Comparison of ENCODE assay signal across 9 cellular contexts in genomic region chr22:35399114-35399677, GRCh38. TPM values are rescaled to one million over a fixed set of nuclear protein-coding genes. Genes with fewer than 3 reads are reported as not detected.
DNase-seq lines count a peak whose midpoint lies in the region; ATAC-seq and TF ChIP-seq lines count a peak whose summit lies in the region.
"Had no signal": no experiment of that assay in that cellular context is flagged by ENCODE, and none has a peak within 500 bp of the region (broad histone marks: within the 10 kb centered on the region; RNA-seq: fewer than 3 reads in every experiment).

No MANE protein-coding gene starts in this region.

- DNase-seq in heart right ventricle (no peak), Right ventricle myocardium superior (no peak), SW480 (ENCODE audit: low spot score) (no peak), NCI-H526 treated with DMSO at 0.1 percent for 48 hours (lab: John Stamatoyannopoulos, UW) (no peak), hepatic stellate cell (ENCODE audit: low spot score) (no peak)
- DNase-seq in activated T-cell treated with anti-CD3 and anti-CD28 coated beads, Interleukin-2, amount 50 U/mL, for 72 hours, result peak in 1 of 2 donors; percentile 34

- H3K27ac Mint-ChIP-seq in activated T-cell treated with anti-CD3 and anti-CD28 coated beads, Interleukin-2, amount 50 U/mL, for 72 hours, result peak overlapping the region; percentile 99

- H3K4me1 ChIP-seq in heart right ventricle (peaks cover 0 to 40% (median 11%) of the 10 kb centered on the region in 9 donors), subcutaneous abdominal adipose tissue (ENCODE audit: control insufficient read depth in 5 of 5, insufficient read depth in 5 of 5, low read length in 5 of 5) (peaks cover 0 to 27% (median 21%) of the 10 kb centered on the region in 5 donors)

- WGBS in heart right ventricle, 2 donors, result 79 to 80% methylated on average over 24 of the region's 24 CpGs

- H3K27me3 Mint-ChIP-seq in activated T-cell treated with anti-CD3 and anti-CD28 coated beads, Interleukin-2, amount 50 U/mL, for 72 hours (ENCODE audit: low read depth), result no peaks in the 10 kb centered on the region

- TF ChIP-seq CTCF in heart right ventricle (IDR thresholded peaks at IDR 0.05), result no peak

- peaks cover 15 to 26% of the 10 kb centered on the region in 2 donors for H3K36me3 Mint-ChIP-seq in activated T-cell treated with anti-CD3 and anti-CD28 coated beads, Interleukin-2, amount 50 U/mL, for 72 hours (ENCODE audit: insufficient read depth in 2 of 2)

- no peaks in the 10 kb centered on the region for H3K9me3 ChIP-seq in heart right ventricle
- no peaks in the 10 kb centered on the region for H3K9me3 ChIP-seq in iPS-18c (ENCODE audit: control insufficient read depth, insufficient read depth, low read length)
- H3K9me3 ChIP-seq in subcutaneous abdominal adipose tissue (ENCODE audit: control insufficient read depth in 5 of 5, low read length in 5 of 5), result no peaks in the 10 kb centered on the region

- peak overlapping the region in 3 of 5 donors; percentile 59 to 63 (median 62) for H3K9ac ChIP-seq in subcutaneous abdominal adipose tissue (ENCODE audit: low read length in 5 of 5)

- H3K36me3 ChIP-seq in heart right ventricle (peaks cover 0 to 33% (median 6%) of the 10 kb centered on the region in 9 donors), subcutaneous abdominal adipose tissue (ENCODE audit: control insufficient read depth in 5 of 5, insufficient read depth in 5 of 5, low read length in 5 of 5) (peaks cover 0 to 15% (median 13%) of the 10 kb centered on the region in 5 donors)

- H3K27ac ChIP-seq in heart right ventricle (peak overlapping the region in 9 of 10 donors; percentile 46 to 88 (median 71)), subcutaneous abdominal adipose tissue (ENCODE audit: low read depth, low read length) (peak overlapping the region; percentile 57)
- H3K27ac ChIP-seq: epithelial cell of prostate had no signal

- no peaks in the 10 kb centered on the region for H3K9me3 Mint-ChIP-seq in activated T-cell treated with anti-CD3 and anti-CD28 coated beads, Interleukin-2, amount 50 U/mL, for 72 hours

- intact Hi-C loops in heart right ventricle (cut with DNase I) (no loop called here), Right ventricle myocardium superior (cut with DNase I) (no loop called here)

- peaks cover 27% of the 10 kb centered on the region for H3K4me1 Mint-ChIP-seq in activated T-cell treated with anti-CD3 and anti-CD28 coated beads, Interleukin-2, amount 50 U/mL, for 72 hours (ENCODE audit: low read depth)

- ATAC-seq in heart right ventricle (peak in 1 of 8 donors; percentile 1), Right ventricle myocardium superior (ENCODE audit: poor library complexity) (no peak)
- no peak for ATAC-seq in activated T-cell treated with anti-CD3 and anti-CD28 coated beads, Interleukin-2, amount 50 U/mL, for 72 hours (replicated peaks in 1 of 2)

- peak overlapping the region; percentile 99 to 100 for H3K4me3 Mint-ChIP-seq in activated T-cell treated with anti-CD3 and anti-CD28 coated beads, Interleukin-2, amount 50 U/mL, for 72 hours

- H3K4me3 ChIP-seq in heart right ventricle (peak overlapping the region; percentile 44 to 94 (median 80)), iPS-18c (ENCODE audit: insufficient read depth, low read depth, low read length) (peak overlapping the region; percentile 97), subcutaneous abdominal adipose tissue (ENCODE audit: low read depth in 1 of 5, low read length in 5 of 5) (peak overlapping the region; percentile 90 to 94 (median 93))

- no peaks in the 10 kb centered on the region for H3K27me3 ChIP-seq in heart right ventricle
- H3K27me3 ChIP-seq in subcutaneous abdominal adipose tissue (ENCODE audit: control insufficient read depth in 5 of 5, insufficient read depth in 4 of 5, low read length in 5 of 5), result no peaks in the 10 kb centered on the region

RNA-seq across cellular contexts. Expression of gene MCM5, which starts 0.7 kb away (rescaled TPM):
- total RNA-seq in heart right ventricle, result 10 to 100 TPM in 7 of 10 donors, 1 to 10 TPM in 3; 7.0 to 21.4 (median 11.2) TPM
- 10 to 100 TPM in 1 of 2 donors, 1 to 10 TPM in 1; 5.7 to 15.1 TPM for polyA plus RNA-seq in heart right ventricle
- total RNA-seq in Right ventricle myocardium superior, result 10.2 TPM
- total RNA-seq in activated T-cell treated with anti-CD3 and anti-CD28 coated beads, Interleukin-2, amount 50 U/mL, for 72 hours, result 100 to 1,000 TPM; 290 to 370 TPM

RNA-seq across cellular contexts. Expression of gene HMOX1, which starts 18.3 kb away (rescaled TPM):
- total RNA-seq in heart right ventricle (10 to 100 TPM in 1 of 10 donors, 1 to 10 TPM in 9; 1.6 to 68.0 (median 4.3) TPM), Right ventricle myocardium superior (4.8 TPM)
- 1 to 10 TPM; 3.5 to 4.9 TPM for polyA plus RNA-seq in heart right ventricle
- total RNA-seq in activated T-cell treated with anti-CD3 and anti-CD28 coated beads, Interleukin-2, amount 50 U/mL, for 72 hours, result under 1 TPM; 0.34 to 0.76 TPM

Comparison
In these comparisons a context has a peak if more than half of its experiments do, and no peak if none do; other contexts are left out.
1. RNA of gene MCM5, which starts 0.7 kb away (total RNA-seq): 290 to 370 TPM in activated T-cell treated with anti-CD3 and anti-CD28 coated beads, Interleukin-2, amount 50 U/mL, for 72 hours; 7.0 to 21.4 TPM in heart right ventricle and 10.2 TPM in Right ventricle myocardium superior (single experiment); every median in the first group is over 10 times any median in the second.
2. Peak in every context shown above with its lines, with median percentiles within 50 percentile points of each other: H3K4me3 ChIP-seq.